Comparison of ENCODE assay signal across 15 cellular contexts in the genomic region with DNA sequence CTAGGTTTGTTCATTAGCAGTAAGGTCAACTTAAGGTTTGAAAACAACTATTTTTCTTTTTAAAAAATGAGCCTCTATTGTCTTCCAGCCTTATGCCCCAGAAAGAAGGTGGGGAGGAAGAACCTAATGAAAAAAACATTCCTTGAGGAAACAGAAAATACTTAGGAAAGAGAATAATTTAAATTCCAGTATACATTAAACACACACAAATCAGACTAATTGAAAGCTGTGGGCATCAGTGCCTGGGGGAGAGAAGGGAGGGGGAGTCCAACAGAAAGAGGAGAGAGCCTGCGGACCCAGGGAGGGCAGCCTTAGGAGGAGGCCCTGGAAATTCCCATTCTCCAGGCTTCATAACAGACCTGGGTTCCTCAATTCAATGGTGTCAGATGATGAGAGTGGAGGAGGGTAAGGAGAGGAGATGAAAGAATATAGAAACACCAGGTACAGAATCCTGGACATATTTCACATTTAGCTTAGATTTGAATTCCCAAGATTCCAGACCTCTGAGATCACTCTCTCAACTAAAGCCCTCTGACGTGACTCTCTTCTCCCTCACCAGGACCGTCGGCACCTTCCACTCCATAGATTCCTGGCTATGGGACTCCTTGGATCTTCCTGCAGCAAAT.
DNase-seq lines count a peak whose midpoint lies in the region; ATAC-seq, FAIRE-seq and TF ChIP-seq lines count a peak whose summit lies in the region.
"Had no signal": no experiment of that assay in that cellular context is flagged by ENCODE, and none has a peak within 500 bp of the region (broad histone marks: within the 10 kb centered on the region; RNA-seq: fewer than 3 reads in every experiment).

No MANE protein-coding gene starts in this region.

- no peak overlapping the region for H3K4me3 ChIP-seq in body of pancreas
- H3K4me3 ChIP-seq: colonic mucosa, lower lobe of right lung, prostate gland had no signal

- no peak for TF ChIP-seq POLR2A in body of pancreas (IDR thresholded peaks at IDR 0.05)

- no peak for TF ChIP-seq CTCF in body of pancreas (IDR thresholded peaks at IDR 0.05)

- H3K27ac ChIP-seq in body of pancreas = no peak overlapping the region
- H3K27ac ChIP-seq: colonic mucosa, lower lobe of right lung, prostate gland had no signal

- FAIRE-seq in HTR-8/SVneo (lab: Jason Lieb, UNC) = no peak
- FAIRE-seq: frontal cortex had no signal

- ATAC-seq in body of pancreas (peak; percentile 68), GM21737 (IDR thresholded peaks at IDR 0.05; ENCODE audit: unreplicated experiment) (no peak), HG02798 (IDR thresholded peaks at IDR 0.05; ENCODE audit: poor library complexity, unreplicated experiment) (no peak)
- ATAC-seq: activated CD4-positive, alpha-beta T cell treated with anti-CD3 and anti-CD28 coated beads for 36 hours had no signal

- H3K9me3 ChIP-seq in body of pancreas = no peaks in the 10 kb centered on the region
- H3K9me3 ChIP-seq: colonic mucosa, lower lobe of right lung, prostate gland had no signal

- 74 to 78% methylated on average over 4 of the region's 4 CpGs for WGBS in body of pancreas, 2 donors

- DNase-seq in A172 (ENCODE audit: low spot score) (peak; percentile 92), HTR-8/SVneo (ENCODE audit: insufficient read length, low spot score) (peak; percentile 72), body of pancreas (no peak), kidney tubule cell (ENCODE audit: low spot score) (peak; percentile 83), SKM-1 treated with dmso at 0.1 percent for 144 hours (lab: John Stamatoyannopoulos, UW; ENCODE audit: unreplicated experiment) (no peak), hypothalamus (lab: John Stamatoyannopoulos, UW) (no peak)
- DNase-seq: activated CD4-positive, alpha-beta T cell treated with anti-CD3 and anti-CD28 coated beads for 36 hours; colonic mucosa; DND-41; lower lobe of right lung; NCI-H1417 treated with DMSO at 0.1 percent for 48 hours had no signal

- no peaks in the 10 kb centered on the region for H3K27me3 ChIP-seq in body of pancreas
- H3K27me3 ChIP-seq: colonic mucosa had no signal

- intact Hi-C loops in body of pancreas (cut with DNase I) = no loop called here

- peaks cover 8% of the 10 kb centered on the region for H3K4me1 ChIP-seq in body of pancreas
- H3K4me1 ChIP-seq: lower lobe of right lung, prostate gland had no signal

- H3K36me3 ChIP-seq in body of pancreas (replicated peaks in 1 of 2; ENCODE audit: insufficient read depth in 1 of 2, low read depth in 2 of 2) = no peaks in the 10 kb centered on the region
- H3K36me3 ChIP-seq: colonic mucosa, lower lobe of right lung, prostate gland had no signal

Comparison
In these comparisons a context has a peak if more than half of its experiments do, and no peak if none do; other contexts are left out.
1. DNase-seq: peak in A172 (single experiment), HTR-8/SVneo (single experiment) and kidney tubule cell (single experiment); none in body of pancreas (0 of 4), SKM-1 treated with dmso at 0.1 percent for 144 hours (single experiment) and hypothalamus (0 of 51).